ENCODE assay signal across 28 cellular contexts in genomic region chr13:96772426-96772825, GRCh38.
"Had no signal": no experiment of that assay in that cellular context is flagged by ENCODE, and none has a peak within 500 bp of the region (broad histone marks: within the 10 kb centered on the region; RNA-seq: fewer than 3 reads in every experiment).

No MANE protein-coding gene starts in this region.

- H3K27ac ChIP-seq: brain microvascular endothelial cell, SJSA1 had no signal

- H3K4me1 Mint-ChIP-seq: activated CD4-positive, alpha-beta T cell treated with anti-CD3 and anti-CD28 coated beads, Interleukin-2, amount 10 ng/mL, durations not matched to agents 7 days and 5 days; activated naive CD8-positive, alpha-beta T cell treated with anti-CD3 and anti-CD28 coated beads, Interleukin-2, amount 50 U/mL, for 24 hours; T-helper 17 cell had no signal

- ATAC-seq: activated naive CD4-positive, alpha-beta T cell treated with anti-CD3 and anti-CD28 coated beads, Interleukin-2, amount 50 U/mL, for 72 hours; activated naive CD8-positive, alpha-beta T cell treated with anti-CD3 and anti-CD28 coated beads, Interleukin-2, amount 50 U/mL, for 24 hours; activated T-cell treated with anti-CD3 and anti-CD28 coated beads, Interleukin-2, amount 50 U/mL, for 4 hours; T-helper 17 cell; WTC11 had no signal

- H3K9me3 ChIP-seq: SJSA1 had no signal

- H3K4me1 ChIP-seq: SJSA1 had no signal

- H3K4me3 ChIP-seq: SJSA1 had no signal

- H3K27me3 ChIP-seq: brain microvascular endothelial cell, SJSA1 had no signal

- H3K36me3 ChIP-seq: brain microvascular endothelial cell, SJSA1 had no signal

- H3K27ac Mint-ChIP-seq: activated CD4-positive, alpha-beta memory T cell treated with anti-CD3 and anti-CD28 coated beads for 36 hours; activated CD4-positive, alpha-beta T cell treated with anti-CD3 and anti-CD28 coated beads, Interleukin-2, amount 10 ng/mL, durations not matched to agents 7 days and 5 days; activated naive CD4-positive, alpha-beta T cell treated with anti-CD3 and anti-CD28 coated beads, Interleukin-2, amount 50 U/mL, for 72 hours; activated naive CD8-positive, alpha-beta T cell treated with anti-CD3 and anti-CD28 coated beads, Interleukin-2, amount 50 U/mL, for 24 hours; T-helper 17 cell; WTC11 had no signal

- DNase-seq: activated CD4-positive, alpha-beta memory T cell treated with anti-CD3 and anti-CD28 coated beads for 36 hours; activated CD4-positive, alpha-beta T cell treated with anti-CD3 and anti-CD28 coated beads, Interleukin-2, amount 10 ng/mL, durations not matched to agents 7 days and 5 days; activated CD4-positive, CD25-positive, alpha-beta regulatory T cell treated with anti-CD3 and anti-CD28 coated beads, Interleukin-2, amount 50 U/mL, for 72 hours; activated CD8-positive, alpha-beta memory T cell treated with anti-CD3 and anti-CD28 coated beads for 24 hours; activated effector memory CD4-positive, alpha-beta T cell treated with anti-CD3 and anti-CD28 coated beads, Interleukin-2, amount 50 U/mL, for 16 hours; activated naive CD4-positive, alpha-beta T cell treated with Interleukin-2 at 50 U/mL for 16 hours; activated naive CD8-positive, alpha-beta T cell treated with anti-CD3 and anti-CD28 coated beads, Interleukin-2, amount 50 U/mL, for 24 hours; activated T-cell treated with anti-CD3 and anti-CD28 coated beads, Interleukin-2, amount 50 U/mL, for 4 hours; amygdala; brain microvascular endothelial cell; cerebellar nuclear complex; NCI-H1105; NCI-H1436; NCI-H1694 treated with DMSO at 0.1 percent for 48 hours; NCI-H2081; NCI-H446; NCI-H524 treated with DMSO at 0.1 percent for 48 hours; NCI-H774; NK-92 treated with Interleukin-12 subunit alpha and Interleukin-12 subunit beta, amount 100 ng/mL, for 24 hours; SHP77; T-helper 17 cell; T-helper 9 cell had no signal

- H3K36me3 Mint-ChIP-seq: activated CD4-positive, alpha-beta memory T cell treated with anti-CD3 and anti-CD28 coated beads for 36 hours had no signal

- H3K4me3 Mint-ChIP-seq: activated CD4-positive, alpha-beta memory T cell treated with anti-CD3 and anti-CD28 coated beads for 36 hours; activated CD4-positive, alpha-beta T cell treated with anti-CD3 and anti-CD28 coated beads, Interleukin-2, amount 10 ng/mL, durations not matched to agents 7 days and 5 days; activated naive CD8-positive, alpha-beta T cell treated with anti-CD3 and anti-CD28 coated beads, Interleukin-2, amount 50 U/mL, for 24 hours; activated T-cell treated with anti-CD3 and anti-CD28 coated beads, Interleukin-2, amount 50 U/mL, for 4 hours; T-helper 17 cell; WTC11 had no signal

- H3K27me3 Mint-ChIP-seq: activated CD4-positive, alpha-beta memory T cell treated with anti-CD3 and anti-CD28 coated beads for 36 hours; activated CD4-positive, alpha-beta T cell treated with anti-CD3 and anti-CD28 coated beads, Interleukin-2, amount 10 ng/mL, durations not matched to agents 7 days and 5 days; activated naive CD8-positive, alpha-beta T cell treated with anti-CD3 and anti-CD28 coated beads, Interleukin-2, amount 50 U/mL, for 24 hours; T-helper 17 cell had no signal

- FAIRE-seq: astrocyte, colon, RCC 7860 had no signal
